Comparison of ENCODE assay signal across 8 cellular contexts in genomic region chr15:90095521-90095959, GRCh38. TPM values are rescaled to one million over a fixed set of nuclear protein-coding genes. Genes with fewer than 3 reads are reported as not detected.
DNase-seq lines count a peak whose midpoint lies in the region; TF ChIP-seq lines count a peak whose summit lies in the region.

No MANE protein-coding gene starts in this region.

- WGBS in mesendoderm (ENCODE audit: extremely low coverage, insufficient coverage, low lambda C conversion rate) = no CpG with 5 or more reads among the region's 3 CpGs

- intact Hi-C loops in activated T-helper 2 cell treated with anti-CD3 and anti-CD28 coated beads, Interferon-gamma antibody, Interleukin-2, Interleukin-4, amounts not matched to agents 10 μg/mL and 5 μg/mL and 100 μg/mL, durations not matched to agents 14 hours and 24 hours and 36 hours (cut with micrococcal nuclease) = loop anchor here (5.0 kb wide), 2 partner anchors 137 to 203 kb away; partner anchors contain the start of genes AP3S2, CIB1 and GDPGP1

- H3K4me1 ChIP-seq in CD8-positive, alpha-beta memory T cell (ENCODE audit: insufficient read depth, low read length) = peaks cover 60% of the 10 kb centered on the region
- H3K4me1 ChIP-seq in KMS-11 (ENCODE audit: low read depth, poor library complexity, severe bottlenecking) = peaks cover 70% of the 10 kb centered on the region
- H3K4me1 ChIP-seq in mesendoderm (ENCODE audit: control insufficient read depth, low read depth, low read length) = no peaks in the 10 kb centered on the region
- peaks cover 6% of the 10 kb centered on the region for H3K4me1 ChIP-seq in neural progenitor cell

- H3K27ac ChIP-seq in CD8-positive, alpha-beta memory T cell (ENCODE audit: low read depth, low read length) = no peak overlapping the region
- H3K27ac ChIP-seq in KMS-11 = peak overlapping the region; percentile 15; the same call in 1 of the 2 replicates
- H3K27ac ChIP-seq in mesendoderm (ENCODE audit: low read depth, low read length) = no peak overlapping the region
- H3K27ac ChIP-seq in neural progenitor cell = no peak overlapping the region

- peaks cover 0 to 15% (median 2%) of the 10 kb centered on the region in 3 donors for H3K36me3 Mint-ChIP-seq in CD8-positive, alpha-beta memory T cell
- H3K36me3 Mint-ChIP-seq in activated T-helper 2 cell treated with anti-CD3 and anti-CD28 coated beads, Interferon-gamma antibody, Interleukin-2, Interleukin-4, amounts not matched to agents 10 μg/mL and 5 μg/mL and 100 μg/mL, durations not matched to agents 14 hours and 24 hours and 36 hours (ENCODE audit: low read depth) = peaks cover 44% of the 10 kb centered on the region
- H3K36me3 Mint-ChIP-seq in neural progenitor cell = peaks cover 27% of the 10 kb centered on the region

- no peak overlapping the region for H4K5ac ChIP-seq in mesendoderm (ENCODE audit: low read length)

- H3K4me2 ChIP-seq in KMS-11 (peak overlapping the region; percentile 90), mesendoderm (ENCODE audit: low read length) (no peak overlapping the region), neural progenitor cell (no peak overlapping the region)

- H4K20me1 ChIP-seq in KMS-11 (ENCODE audit: insufficient read depth) (no peaks in the 10 kb centered on the region), neural progenitor cell (ENCODE audit: low read depth) (peaks cover 64% of the 10 kb centered on the region)

- peak overlapping the region; percentile 87 to 100 (median 98) for H3K27ac Mint-ChIP-seq in CD8-positive, alpha-beta memory T cell
- H3K27ac Mint-ChIP-seq in activated T-helper 2 cell treated with anti-CD3 and anti-CD28 coated beads, Interferon-gamma antibody, Interleukin-2, Interleukin-4, amounts not matched to agents 10 μg/mL and 5 μg/mL and 100 μg/mL, durations not matched to agents 14 hours and 24 hours and 36 hours = peak overlapping the region; percentile 86
- no peak overlapping the region for H3K27ac Mint-ChIP-seq in neural progenitor cell

- no peak overlapping the region for H2BK5ac ChIP-seq in mesendoderm (ENCODE audit: low read length)

- no peak overlapping the region for H3K18ac ChIP-seq in mesendoderm (ENCODE audit: low read length)

- H2BK15ac ChIP-seq in mesendoderm (replicated peaks; ENCODE audit: low read depth) = no peak overlapping the region

- no peak overlapping the region for H4K8ac ChIP-seq in mesendoderm (ENCODE audit: low read depth, low read length)

- no peak overlapping the region for H2AK5ac ChIP-seq in mesendoderm (ENCODE audit: low read length)

- H3K79me2 ChIP-seq in KMS-11 (ENCODE audit: insufficient read depth, low read depth) (no peaks in the 10 kb centered on the region), mesendoderm (ENCODE audit: control insufficient read depth, insufficient read depth, low read length) (no peaks in the 10 kb centered on the region), neural progenitor cell (ENCODE audit: low read depth) (peaks cover 76% of the 10 kb centered on the region)

- H3K4me3 Mint-ChIP-seq in CD8-positive, alpha-beta memory T cell = peak overlapping the region; percentile 66 to 93 (median 76)
- peak overlapping the region; percentile 59 for H3K4me3 Mint-ChIP-seq in activated T-helper 2 cell treated with anti-CD3 and anti-CD28 coated beads, Interferon-gamma antibody, Interleukin-2, Interleukin-4, amounts not matched to agents 10 μg/mL and 5 μg/mL and 100 μg/mL, durations not matched to agents 14 hours and 24 hours and 36 hours (ENCODE audit: low read depth)
- no peak overlapping the region for H3K4me3 Mint-ChIP-seq in neural progenitor cell

- no peaks in the 10 kb centered on the region for H3F3A ChIP-seq in neural progenitor cell (ENCODE audit: low read depth)

- CTCF ChIA-PET in CD8-positive, alpha-beta memory T cell (lab: Charles Lee) = interaction anchor here (1.3 kb wide), 1 partner anchor 21 kb away, joined by 3 read pairs; no protein-coding TSS in a partner anchor

- POLR2A ChIA-PET in CD8-positive, alpha-beta memory T cell (lab: Charles Lee) = no interaction called here

- no peaks in the 10 kb centered on the region for H3K27me3 ChIP-seq in CD8-positive, alpha-beta memory T cell (ENCODE audit: insufficient read depth, low read length, poor library complexity, severe bottlenecking)
- no peaks in the 10 kb centered on the region for H3K27me3 ChIP-seq in KMS-11 (ENCODE audit: insufficient read depth, low read depth)
- no peaks in the 10 kb centered on the region for H3K27me3 ChIP-seq in mesendoderm (ENCODE audit: insufficient read depth, low read length, poor library complexity)
- no peaks in the 10 kb centered on the region for H3K27me3 ChIP-seq in neural progenitor cell

- no peak overlapping the region for H2BK120ac ChIP-seq in mesendoderm (ENCODE audit: low read depth, low read length)

- H3K36me3 ChIP-seq in CD8-positive, alpha-beta memory T cell (ENCODE audit: insufficient read depth, low read length) = no peaks in the 10 kb centered on the region
- H3K36me3 ChIP-seq in KMS-11 (ENCODE audit: insufficient read depth) = no peaks in the 10 kb centered on the region
- H3K36me3 ChIP-seq in mesendoderm (ENCODE audit: control insufficient read depth, insufficient read depth, low read length) = no peaks in the 10 kb centered on the region
- H3K36me3 ChIP-seq in neural progenitor cell = no peaks in the 10 kb centered on the region

- H3K9ac ChIP-seq in KMS-11 = no peak overlapping the region
- no peak overlapping the region for H3K9ac ChIP-seq in mesendoderm (ENCODE audit: low read length)
- no peak overlapping the region for H3K9ac ChIP-seq in neural progenitor cell

- no peak overlapping the region for H2AFZ ChIP-seq in KMS-11 (ENCODE audit: low read depth)
- H2AFZ ChIP-seq in neural progenitor cell (replicated peaks) = no peak overlapping the region

- TF ChIP-seq CTCF in KMS-11 (conservative IDR thresholded peaks at IDR 0.05; ENCODE audit: low read depth, low read length) (no peak), neural progenitor cell (IDR thresholded peaks at IDR 0.05) (no peak)

- no peaks in the 10 kb centered on the region for H3K9me3 ChIP-seq in CD8-positive, alpha-beta memory T cell (ENCODE audit: low read length)
- no peaks in the 10 kb centered on the region for H3K9me3 ChIP-seq in neural progenitor cell (ENCODE audit: low read depth)

- H3K9me3 Mint-ChIP-seq in CD8-positive, alpha-beta memory T cell = no peaks in the 10 kb centered on the region
- no peaks in the 10 kb centered on the region for H3K9me3 Mint-ChIP-seq in activated T-helper 2 cell treated with anti-CD3 and anti-CD28 coated beads, Interferon-gamma antibody, Interleukin-2, Interleukin-4, amounts not matched to agents 10 μg/mL and 5 μg/mL and 100 μg/mL, durations not matched to agents 14 hours and 24 hours and 36 hours
- no peaks in the 10 kb centered on the region for H3K9me3 Mint-ChIP-seq in neural progenitor cell

- no peak overlapping the region for H3K23ac ChIP-seq in mesendoderm (ENCODE audit: low read length)

- H3K79me1 ChIP-seq in mesendoderm (ENCODE audit: low read length) = peaks cover 5% of the 10 kb centered on the region

- DNase-seq in CD8-positive, alpha-beta memory T cell = peak in 3 of 5 donors; percentile 29 to 59 (median 44)
- DNase-seq in activated T-helper 2 cell treated with anti-CD3 and anti-CD28 coated beads, Interferon-gamma antibody, Interleukin-2, Interleukin-4, amounts not matched to agents 10 μg/mL and 5 μg/mL and 100 μg/mL, durations not matched to agents 14 hours and 24 hours and 36 hours (ENCODE audit: low spot score) = no peak
- peak; percentile 94 for DNase-seq in mesendoderm
- DNase-seq in AG08396 (ENCODE audit: low spot score) = no peak
- DNase-seq in stimulated activated CD4-positive, alpha-beta T cell treated with anti-CD3 and anti-CD28 coated beads, Interleukin-4, amount 100 ng/mL, for 1 hour = no peak
- DNase-seq in GDM1 (lab: John Stamatoyannopoulos, UW) = no peak
- no peak for DNase-seq in neural progenitor cell (ENCODE audit: low spot score)

- H3K4ac ChIP-seq in mesendoderm (ENCODE audit: low read depth, low read length) = no peak overlapping the region

- no peak overlapping the region for H3K4me3 ChIP-seq in CD8-positive, alpha-beta memory T cell (ENCODE audit: low read length)
- no peak overlapping the region for H3K4me3 ChIP-seq in KMS-11 (IDR thresholded peaks at IDR 0.05; ENCODE audit: insufficient read depth, low read depth, low read length)
- H3K4me3 ChIP-seq in mesendoderm (ENCODE audit: low read length) = no peak overlapping the region
- no peak overlapping the region for H3K4me3 ChIP-seq in neural progenitor cell

- H3K4me1 Mint-ChIP-seq in CD8-positive, alpha-beta memory T cell = peaks cover 68 to 87% (median 82%) of the 10 kb centered on the region in 3 donors
- peaks cover 60% of the 10 kb centered on the region for H3K4me1 Mint-ChIP-seq in activated T-helper 2 cell treated with anti-CD3 and anti-CD28 coated beads, Interferon-gamma antibody, Interleukin-2, Interleukin-4, amounts not matched to agents 10 μg/mL and 5 μg/mL and 100 μg/mL, durations not matched to agents 14 hours and 24 hours and 36 hours (ENCODE audit: low read depth)
- peaks cover 32% of the 10 kb centered on the region for H3K4me1 Mint-ChIP-seq in neural progenitor cell

- no peaks in the 10 kb centered on the region for H3K27me3 Mint-ChIP-seq in CD8-positive, alpha-beta memory T cell
- no peaks in the 10 kb centered on the region for H3K27me3 Mint-ChIP-seq in activated T-helper 2 cell treated with anti-CD3 and anti-CD28 coated beads, Interferon-gamma antibody, Interleukin-2, Interleukin-4, amounts not matched to agents 10 μg/mL and 5 μg/mL and 100 μg/mL, durations not matched to agents 14 hours and 24 hours and 36 hours (ENCODE audit: low read depth)
- H3K27me3 Mint-ChIP-seq in neural progenitor cell (ENCODE audit: insufficient read depth, low read depth) = peaks cover 7% of the 10 kb centered on the region

- H3K56ac ChIP-seq in mesendoderm (ENCODE audit: low read length) = no peak overlapping the region

RNA-seq across cellular contexts. Expression of gene IDH2, which starts 6.7 kb away (rescaled TPM):
- total RNA-seq in CD8-positive, alpha-beta memory T cell = 10 to 100 TPM; 72.8 to 73.8 TPM
- 148 TPM for polyA plus RNA-seq in CD8-positive, alpha-beta memory T cell
- total RNA-seq in activated T-helper 2 cell treated with anti-CD3 and anti-CD28 coated beads, Interferon-gamma antibody, Interleukin-2, Interleukin-4, amounts not matched to agents 10 μg/mL and 5 μg/mL and 100 μg/mL, durations not matched to agents 14 hours and 24 hours and 36 hours = 139 and 141 TPM in 2 replicates
- 18.1 TPM for polyA plus RNA-seq in mesendoderm (2013, experiment 1 of 2)
- polyA plus RNA-seq in mesendoderm (2013, experiment 2 of 2) = 18.5 TPM
- total RNA-seq in neural progenitor cell (ENCODE audit: low replicate concordance) = 93.1 and 134 TPM in 2 replicates

Comparison
In these comparisons a context has a peak if more than half of its experiments do, and no peak if none do; other contexts are left out.
1. DNase-seq: peak in CD8-positive, alpha-beta memory T cell (3 of 5) and mesendoderm (single experiment); none in activated T-helper 2 cell treated with anti-CD3 and anti-CD28 coated beads, Interferon-gamma antibody, Interleukin-2, Interleukin-4, amounts not matched to agents 10 μg/mL and 5 μg/mL and 100 μg/mL, durations not matched to agents 14 hours and 24 hours and 36 hours (single experiment), AG08396 (single experiment), stimulated activated CD4-positive, alpha-beta T cell treated with anti-CD3 and anti-CD28 coated beads, Interleukin-4, amount 100 ng/mL, for 1 hour (single experiment), GDM1 (single experiment) and neural progenitor cell (single experiment).